ENCODE assay signal across 8 cellular contexts in genomic region chr14:69260246-69260978, GRCh38. TPM values are rescaled to one million over a fixed set of nuclear protein-coding genes. Genes with fewer than 3 reads are reported as not detected.
DNase-seq lines count a peak whose midpoint lies in the region; ATAC-seq lines count a peak whose summit lies in the region.

No MANE protein-coding gene starts in this region.

- peaks cover 74% of the 10 kb centered on the region for H3K27me3 Mint-ChIP-seq in activated CD8-positive, alpha-beta memory T cell treated with anti-CD3 and anti-CD28 coated beads, Interleukin-2, amount 10 ng/mL, durations not matched to agents 7 days and 5 days

- no peaks in the 10 kb centered on the region for H3K36me3 Mint-ChIP-seq in activated CD8-positive, alpha-beta memory T cell treated with anti-CD3 and anti-CD28 coated beads, Interleukin-2, amount 10 ng/mL, durations not matched to agents 7 days and 5 days

- peak; percentile 18 for ATAC-seq in activated CD8-positive, alpha-beta memory T cell treated with anti-CD3 and anti-CD28 coated beads, Interleukin-2, amount 10 ng/mL, durations not matched to agents 7 days and 5 days
- peak; percentile 12 to 26 for ATAC-seq in left cardiac atrium

- no peak overlapping the region for H3K4me3 Mint-ChIP-seq in activated CD8-positive, alpha-beta memory T cell treated with anti-CD3 and anti-CD28 coated beads, Interleukin-2, amount 10 ng/mL, durations not matched to agents 7 days and 5 days

- peaks cover 6% of the 10 kb centered on the region for H3K4me1 Mint-ChIP-seq in activated CD8-positive, alpha-beta memory T cell treated with anti-CD3 and anti-CD28 coated beads, Interleukin-2, amount 10 ng/mL, durations not matched to agents 7 days and 5 days

- H3K27ac Mint-ChIP-seq in activated CD8-positive, alpha-beta memory T cell treated with anti-CD3 and anti-CD28 coated beads, Interleukin-2, amount 10 ng/mL, durations not matched to agents 7 days and 5 days = no peak overlapping the region

- DNase-seq in activated CD8-positive, alpha-beta memory T cell treated with anti-CD3 and anti-CD28 coated beads, Interleukin-2, amount 10 ng/mL, durations not matched to agents 7 days and 5 days = no peak
- DNase-seq in activated CD8-positive, alpha-beta memory T cell treated with anti-CD3 and anti-CD28 coated beads, Interleukin-2, amount 50 U/mL, for 48 hours = no peak
- DNase-seq in activated CD4-positive, alpha-beta T cell treated with anti-CD3 and anti-CD28 coated beads, Interleukin-2, amount 50 U/mL, for 48 hours = peak; percentile 10 to 25
- DNase-seq in left cardiac atrium (no peak), retina (peak; percentile 58), NCI-H774 (lab: John Stamatoyannopoulos, UW) (no peak), inferior parietal cortex (ENCODE audit: extremely low spot score) (no peak)
- no peak for DNase-seq in activated effector memory CD4-positive, alpha-beta T cell treated with Interleukin-2 at 50 U/mL for 16 hours

- intact Hi-C loops in left cardiac atrium (cut with DNase I) = loop anchor here in 1 of 2 donors (10.0 kb wide), 1 partner anchor 54 kb away; no protein-coding TSS in a partner anchor

- CTCF ChIA-PET in activated CD8-positive, alpha-beta memory T cell treated with anti-CD3 and anti-CD28 coated beads, Interleukin-2, amount 10 ng/mL, durations not matched to agents 7 days and 5 days (lab: Charles Lee) = interaction anchor here (0.5 to 3.4 kb wide), 5 partner anchors 15 to 248 kb away, joined by 3 to 27 read pairs (median 7); no protein-coding TSS in a partner anchor

- H3K9me3 Mint-ChIP-seq in activated CD8-positive, alpha-beta memory T cell treated with anti-CD3 and anti-CD28 coated beads, Interleukin-2, amount 10 ng/mL, durations not matched to agents 7 days and 5 days (ENCODE audit: low read depth) = no peaks in the 10 kb centered on the region

RNA-seq across cellular contexts. Expression of gene GALNT16, which starts 0.5 kb away (rescaled TPM):
- total RNA-seq in activated CD8-positive, alpha-beta memory T cell treated with anti-CD3 and anti-CD28 coated beads, Interleukin-2, amount 10 ng/mL, durations not matched to agents 7 days and 5 days = under 1 TPM; 0.16 to 0.35 TPM
- 10 to 100 TPM; 28.8 to 50.0 TPM for total RNA-seq in left cardiac atrium

Comparison
In these comparisons a context has a peak if more than half of its experiments do, and no peak if none do; other contexts are left out.
1. DNase-seq: peak in activated CD4-positive, alpha-beta T cell treated with anti-CD3 and anti-CD28 coated beads, Interleukin-2, amount 50 U/mL, for 48 hours (2 of 2) and retina (single experiment); none in activated CD8-positive, alpha-beta memory T cell treated with anti-CD3 and anti-CD28 coated beads, Interleukin-2, amount 10 ng/mL, durations not matched to agents 7 days and 5 days (single experiment), activated CD8-positive, alpha-beta memory T cell treated with anti-CD3 and anti-CD28 coated beads, Interleukin-2, amount 50 U/mL, for 48 hours (single experiment), left cardiac atrium (single experiment), NCI-H774 (single experiment), inferior parietal cortex (single experiment) and activated effector memory CD4-positive, alpha-beta T cell treated with Interleukin-2 at 50 U/mL for 16 hours (single experiment).
2. RNA of gene GALNT16, which starts 0.5 kb away (total RNA-seq): 28.8 to 50.0 TPM in left cardiac atrium; 0.16 to 0.35 TPM in activated CD8-positive, alpha-beta memory T cell treated with anti-CD3 and anti-CD28 coated beads, Interleukin-2, amount 10 ng/mL, durations not matched to agents 7 days and 5 days; every median in the first group is over 10 times any median in the second.